Comparison of ENCODE assay signal across 27 cellular contexts in genomic region chr11:22725079-22725478, GRCh38.
"Had no signal": no experiment of that assay in that cellular context is flagged by ENCODE, and none has a peak within 500 bp of the region (broad histone marks: within the 10 kb centered on the region; RNA-seq: fewer than 3 reads in every experiment).

No MANE protein-coding gene starts in this region.

- DNase-seq: activated CD4-positive, alpha-beta T cell treated with anti-CD3 and anti-CD28 coated beads, Interleukin-2, amount 10 ng/mL, durations not matched to agents 7 days and 5 days; activated CD4-positive, CD25-positive, alpha-beta regulatory T cell treated with anti-CD3 and anti-CD28 coated beads, Interleukin-2, amount 50 U/mL, for 72 hours; activated CD8-positive, alpha-beta memory T cell treated with anti-CD3 and anti-CD28 coated beads, Interleukin-2, amount 10 ng/mL, durations not matched to agents 7 days and 5 days; activated CD8-positive, alpha-beta T cell treated with anti-CD3 and anti-CD28 coated beads for 36 hours; activated gamma-delta T cell; activated naive CD4-positive, alpha-beta T cell treated with anti-CD3 and anti-CD28 coated beads, Interleukin-2, amount 50 U/mL, for 16 hours; activated naive CD8-positive, alpha-beta T cell treated with anti-CD3 and anti-CD28 coated beads, Interleukin-2, amount 50 U/mL, for 24 hours; activated T-cell treated with anti-CD3 and anti-CD28 coated beads for 4 hours; anterior cingulate cortex; cerebellar nuclear complex; erythroblast; foreskin melanocyte; islet precursor cell; left colon; naive thymus-derived CD4-positive, alpha-beta T cell; spleen; stimulated activated CD4-positive, alpha-beta T cell treated with anti-CD3 and anti-CD28 coated beads, Interleukin-4, amount 100 ng/mL, for 24 hours; stimulated activated naive CD4-positive, alpha-beta T cell treated with Interleukin-2 at 50 U/mL for 16 hours; T-cell; WERI-Rb-1 had no signal

- H3K4me3 Mint-ChIP-seq: activated CD4-positive, alpha-beta T cell treated with anti-CD3 and anti-CD28 coated beads, Interleukin-2, amount 10 ng/mL, durations not matched to agents 7 days and 5 days; activated CD8-positive, alpha-beta memory T cell treated with anti-CD3 and anti-CD28 coated beads, Interleukin-2, amount 10 ng/mL, durations not matched to agents 7 days and 5 days; activated CD8-positive, alpha-beta T cell treated with anti-CD3 and anti-CD28 coated beads for 36 hours; activated naive CD8-positive, alpha-beta T cell treated with anti-CD3 and anti-CD28 coated beads, Interleukin-2, amount 50 U/mL, for 24 hours; activated T-helper 1 cell treated with anti-CD3 and anti-CD28 coated beads, Interleukin-12 subunit alpha, Interleukin-12 subunit beta, Interleukin-2, Interleukin-4 antibody, amounts not matched to agents 30 ng/mL and 10 ng/mL and 1 ng/mL, durations not matched to agents 14 hours and 24 hours and 36 hours; naive thymus-derived CD4-positive, alpha-beta T cell; neural progenitor cell; T-cell; T-helper 2 cell treated with Interferon-gamma antibody and Interleukin-4, amounts not matched to agents 5 μg/mL and 100 μg/mL, for 36 hours; type B pancreatic cell had no signal

- H3K27me3 ChIP-seq: spleen, vagina had no signal

- H3K4me1 ChIP-seq: neural progenitor cell, spleen, vagina had no signal

- H3K36me3 ChIP-seq: neural progenitor cell, spleen, thoracic aorta, vagina, WERI-Rb-1 had no signal

- H3K27ac ChIP-seq: neural progenitor cell, spleen, thoracic aorta, vagina, WERI-Rb-1 had no signal

- H3K36me3 Mint-ChIP-seq: activated CD8-positive, alpha-beta memory T cell treated with anti-CD3 and anti-CD28 coated beads, Interleukin-2, amount 10 ng/mL, durations not matched to agents 7 days and 5 days; naive thymus-derived CD4-positive, alpha-beta T cell; neural progenitor cell; T-cell; type B pancreatic cell had no signal

- ATAC-seq: activated CD8-positive, alpha-beta memory T cell treated with anti-CD3 and anti-CD28 coated beads, Interleukin-2, amount 10 ng/mL, durations not matched to agents 7 days and 5 days; activated CD8-positive, alpha-beta T cell treated with anti-CD3 and anti-CD28 coated beads for 36 hours; activated naive CD8-positive, alpha-beta T cell treated with anti-CD3 and anti-CD28 coated beads, Interleukin-2, amount 50 U/mL, for 24 hours; left colon; naive thymus-derived CD4-positive, alpha-beta T cell; T-cell had no signal

- H3K27me3 Mint-ChIP-seq: activated CD4-positive, alpha-beta T cell treated with anti-CD3 and anti-CD28 coated beads, Interleukin-2, amount 10 ng/mL, durations not matched to agents 7 days and 5 days; activated CD8-positive, alpha-beta memory T cell treated with anti-CD3 and anti-CD28 coated beads, Interleukin-2, amount 10 ng/mL, durations not matched to agents 7 days and 5 days; activated CD8-positive, alpha-beta T cell treated with anti-CD3 and anti-CD28 coated beads for 36 hours; activated naive CD8-positive, alpha-beta T cell treated with anti-CD3 and anti-CD28 coated beads, Interleukin-2, amount 50 U/mL, for 24 hours; T-cell; type B pancreatic cell had no signal

- H3K4me1 Mint-ChIP-seq: activated CD4-positive, alpha-beta T cell treated with anti-CD3 and anti-CD28 coated beads, Interleukin-2, amount 10 ng/mL, durations not matched to agents 7 days and 5 days; activated CD8-positive, alpha-beta memory T cell treated with anti-CD3 and anti-CD28 coated beads, Interleukin-2, amount 10 ng/mL, durations not matched to agents 7 days and 5 days; activated naive CD8-positive, alpha-beta T cell treated with anti-CD3 and anti-CD28 coated beads, Interleukin-2, amount 50 U/mL, for 24 hours; T-cell had no signal

- H3K27ac Mint-ChIP-seq: activated CD4-positive, alpha-beta T cell treated with anti-CD3 and anti-CD28 coated beads, Interleukin-2, amount 10 ng/mL, durations not matched to agents 7 days and 5 days; activated CD8-positive, alpha-beta memory T cell treated with anti-CD3 and anti-CD28 coated beads, Interleukin-2, amount 10 ng/mL, durations not matched to agents 7 days and 5 days; activated CD8-positive, alpha-beta T cell treated with anti-CD3 and anti-CD28 coated beads for 36 hours; activated naive CD8-positive, alpha-beta T cell treated with anti-CD3 and anti-CD28 coated beads, Interleukin-2, amount 50 U/mL, for 24 hours; activated T-helper 1 cell treated with anti-CD3 and anti-CD28 coated beads, Interleukin-12 subunit alpha, Interleukin-12 subunit beta, Interleukin-2, Interleukin-4 antibody, amounts not matched to agents 30 ng/mL and 10 ng/mL and 1 ng/mL, durations not matched to agents 14 hours and 24 hours and 36 hours; naive thymus-derived CD4-positive, alpha-beta T cell; neural progenitor cell; T-cell; T-helper 2 cell treated with Interferon-gamma antibody and Interleukin-4, amounts not matched to agents 5 μg/mL and 100 μg/mL, for 36 hours; type B pancreatic cell had no signal

- H3K4me3 ChIP-seq: lung, neural progenitor cell, spleen, thoracic aorta, vagina had no signal

- H3K9me3 Mint-ChIP-seq: activated CD4-positive, alpha-beta T cell treated with anti-CD3 and anti-CD28 coated beads, Interleukin-2, amount 10 ng/mL, durations not matched to agents 7 days and 5 days; activated CD8-positive, alpha-beta T cell treated with anti-CD3 and anti-CD28 coated beads for 36 hours; activated naive CD8-positive, alpha-beta T cell treated with anti-CD3 and anti-CD28 coated beads, Interleukin-2, amount 50 U/mL, for 24 hours; activated T-helper 1 cell treated with anti-CD3 and anti-CD28 coated beads, Interleukin-12 subunit alpha, Interleukin-12 subunit beta, Interleukin-2, Interleukin-4 antibody, amounts not matched to agents 30 ng/mL and 10 ng/mL and 1 ng/mL, durations not matched to agents 14 hours and 24 hours and 36 hours; naive thymus-derived CD4-positive, alpha-beta T cell; neural progenitor cell; T-cell; T-helper 2 cell treated with Interferon-gamma antibody and Interleukin-4, amounts not matched to agents 5 μg/mL and 100 μg/mL, for 36 hours; type B pancreatic cell had no signal

- H3K9me3 ChIP-seq: spleen, thoracic aorta, vagina had no signal
